ENCODE assay signal across 8 cellular contexts in genomic region chr11:46379483-46380293, GRCh38. TPM values are rescaled to one million over a fixed set of nuclear protein-coding genes. Genes with fewer than 3 reads are reported as not detected.
DNase-seq lines count a peak whose midpoint lies in the region; ATAC-seq, FAIRE-seq and TF ChIP-seq lines count a peak whose summit lies in the region.
"Not testable (repeated sequence)": the region's sequence is repeated elsewhere in the genome, so short reads cannot be mapped to it uniquely, and the experiment has no call there.

No MANE protein-coding gene starts in this region.

- H3K79me1 ChIP-seq in IMR-90 (ENCODE audit: low read depth in 1 of 2, low read length in 2 of 2) = peaks cover 0 to 11% of the 10 kb centered on the region in 2 experiments; a peak in 2 of 4 replicates

- H3K27me3 ChIP-seq in IMR-90 (ENCODE audit: control insufficient read depth, insufficient read depth, low read length); HepG2 (ENCODE audit: control insufficient read depth in 1 of 2, insufficient read depth in 2 of 2, low read length in 2 of 2): not testable (repeated sequence)
- peaks cover 6 to 12% of the 10 kb centered on the region in 2 experiments for H3K27me3 ChIP-seq in GM12878 (replicated peaks in 1 of 2; ENCODE audit: control insufficient read depth in 2 of 2, insufficient read depth in 2 of 2, low read length in 1 of 2)
- peaks cover 23% of the 10 kb centered on the region for H3K27me3 ChIP-seq in transverse colon

- H2BK20ac ChIP-seq in IMR-90 (ENCODE audit: low read depth, low read length) = not testable (repeated sequence)

- not testable (repeated sequence) for H3K4ac ChIP-seq in IMR-90 (ENCODE audit: low read depth, low read length)

- not testable (repeated sequence) for H3K27ac ChIP-seq in IMR-90 (ENCODE audit: insufficient read depth, low read length); GM12878 (ENCODE audit: control insufficient read depth, insufficient read depth)
- H3K27ac ChIP-seq in HepG2 (ENCODE audit: extremely low read length, insufficient read depth, low read length) (peak overlapping the region; percentile 89), transverse colon (peak overlapping the region; percentile 66 to 87 (median 79))

- H4K5ac ChIP-seq in IMR-90 (ENCODE audit: low read depth, low read length) = not testable (repeated sequence)

- H3K9me1 ChIP-seq in IMR-90 (ENCODE audit: insufficient read depth, low read length) = not testable (repeated sequence)

- H4K20me1 ChIP-seq in IMR-90 (ENCODE audit: insufficient read depth, low read length); GM12878 (ENCODE audit: control insufficient read depth, insufficient read depth); HepG2 (ENCODE audit: insufficient read depth, low read length): not testable (repeated sequence)

- H3K36me3 ChIP-seq in IMR-90 (ENCODE audit: control insufficient read depth, insufficient read depth, low read length) (peaks cover 18% of the 10 kb centered on the region), GM12878 (ENCODE audit: control insufficient read depth in 2 of 2, insufficient read depth in 2 of 2, low read length in 1 of 2) (peaks cover 4 to 14% of the 10 kb centered on the region in 2 experiments; a peak in 3 of 4 replicates), transverse colon (peaks cover 0 to 12% (median 3%) of the 10 kb centered on the region in 4 donors)
- H3K36me3 ChIP-seq in HepG2 (replicated peaks in 1 of 2; ENCODE audit: control insufficient read depth in 1 of 2, insufficient read depth in 2 of 2, low read length in 2 of 2) = not testable (repeated sequence)

- H3K27me3 Mint-ChIP-seq in glutamatergic neuron (ENCODE audit: unreplicated experiment); progenitor cell of endocrine pancreas: not testable (repeated sequence)

- CTCF ChIA-PET in IMR-90 (lab: Yijun Ruan, JAX); HepG2 (lab: Yijun Ruan, JAX; ENCODE audit: low intra/inter-chr PET ratio, low total read pairs): not testable (repeated sequence)
- CTCF ChIA-PET in GM12878 (lab: Yijun Ruan, JAX) = interaction anchor here (1.9 kb wide), 1 partner anchor 18 kb away, joined by 4 read pairs; no protein-coding TSS in a partner anchor

- intact Hi-C loops in IMR-90 (cut with micrococcal nuclease) = loop anchor here (1.0 to 10.0 kb wide), 2 partner anchors 31 to 305 kb away; no protein-coding TSS in a partner anchor
- intact Hi-C loops in GM12878 (cut with micrococcal nuclease; ENCODE audit: unreplicated experiment); HepG2 (cut with micrococcal nuclease; ENCODE audit: unreplicated experiment); transverse colon (cut with DNase I; ENCODE audit: low total_unique reads): not testable (repeated sequence)

- H2BK5ac ChIP-seq in IMR-90 (ENCODE audit: low read depth, low read length, poor library complexity, severe bottlenecking) = not testable (repeated sequence)

- not testable (repeated sequence) for ATAC-seq in IMR-90 (ENCODE audit: low read depth)
- ATAC-seq in GM12878 = 0 out of 3 replicates have a peak, but pooled peaks have one; percentile 3
- peak; percentile 82 for ATAC-seq in HepG2

- peak overlapping the region; percentile 72 for H2AK9ac ChIP-seq in IMR-90 (replicated peaks; ENCODE audit: low read depth, low read length, poor library complexity)

- H3K4me3 Mint-ChIP-seq in glutamatergic neuron (ENCODE audit: unreplicated experiment) (peak overlapping the region; percentile 82), progenitor cell of endocrine pancreas (ENCODE audit: low read depth) (peak overlapping the region; percentile 92)

- not testable (repeated sequence) for H4K91ac ChIP-seq in IMR-90 (ENCODE audit: insufficient read depth, low read depth, low read length)

- H4K8ac ChIP-seq in IMR-90 (ENCODE audit: low read depth in 2 of 2, low read length in 2 of 2) = not testable (repeated sequence)

- not testable (repeated sequence) for H3K23ac ChIP-seq in IMR-90 (ENCODE audit: low read depth, low read length)

- FAIRE-seq in GM12878 (lab: Jason Lieb, UNC) = not testable (repeated sequence)
- peak; percentile 89 for FAIRE-seq in HepG2 (lab: Jason Lieb, UNC)

- not testable (repeated sequence) for H2BK120ac ChIP-seq in IMR-90 (ENCODE audit: low read depth, low read length)

- WGBS in IMR-90 (ENCODE audit: extremely low coverage in 2 of 2, insufficient read length in 1 of 2), 2 experiments = no CpG with 5 or more reads among the region's 36 CpGs
- WGBS in GM12878 (ENCODE audit: insufficient coverage, insufficient replicate concordance, low lambda C conversion rate, missing lambda C conversion rate) = 77% methylated on average over 35 of the region's 36 CpGs
- 17% methylated on average over 7 of the region's 36 CpGs for WGBS in HepG2 (ENCODE audit: low lambda C conversion rate)
- WGBS in transverse colon (ENCODE audit: low coverage in 1 of 2), 2 donors = 65% methylated on average over 5 of the region's 36 CpGs; no CpG with 5 or more reads in 1 of the 2 donors

- TF ChIP-seq CTCF in IMR-90 (conservative IDR thresholded peaks at IDR 0.05; ENCODE audit: low read depth, low read length); GM12878 (IDR thresholded peaks at IDR 0.05 in 2 of 3, conservative IDR thresholded peaks at IDR 0.05 in 1 of 3; ENCODE audit: control insufficient read depth in 2 of 3, extremely low read depth in 1 of 3, insufficient read depth in 1 of 3, low read depth in 3 of 3, low read length in 3 of 3); glutamatergic neuron (IDR thresholded peaks at IDR 0.05; ENCODE audit: partially characterized antibody, unreplicated experiment); progenitor cell of endocrine pancreas (IDR thresholded peaks at IDR 0.05; ENCODE audit: unreplicated experiment); transverse colon (IDR thresholded peaks at IDR 0.05): not testable (repeated sequence)
- peak; percentile 40 for TF ChIP-seq CTCF in HepG2 (CRISPR knock-in tag; IDR thresholded peaks at IDR 0.05)

- not testable (repeated sequence) for H3K36me3 Mint-ChIP-seq in glutamatergic neuron (ENCODE audit: unreplicated experiment); progenitor cell of endocrine pancreas (ENCODE audit: insufficient read depth)

- H3K27ac Mint-ChIP-seq in glutamatergic neuron (ENCODE audit: unreplicated experiment) = peak overlapping the region; percentile 95
- peak overlapping the region; percentile 98 for H3K27ac Mint-ChIP-seq in progenitor cell of endocrine pancreas

- H3K4me1 ChIP-seq in IMR-90 (ENCODE audit: control insufficient read depth, insufficient read depth, low read length); GM12878 (ENCODE audit: control insufficient read depth, insufficient read depth, low read length): not testable (repeated sequence)
- peaks cover 31% of the 10 kb centered on the region for H3K4me1 ChIP-seq in HepG2 (ENCODE audit: insufficient read depth, low read length)
- peaks cover 9 to 47% (median 34%) of the 10 kb centered on the region in 4 donors for H3K4me1 ChIP-seq in transverse colon

- not testable (repeated sequence) for H3K9ac ChIP-seq in IMR-90 (ENCODE audit: low read depth, low read length); GM12878 (ENCODE audit: control insufficient read depth, insufficient read depth, low read length)
- H3K9ac ChIP-seq in HepG2 (ENCODE audit: insufficient read depth, low read depth, low read length) = peak overlapping the region; percentile 40

- POLR2A ChIA-PET in IMR-90 (lab: Charles Lee; ENCODE audit: unreplicated experiment) = not testable (repeated sequence)
- POLR2A ChIA-PET in GM12878 (lab: Charles Lee) = interaction anchor here (0.5 kb wide), 2 partner anchors 45 to 202 kb away, joined by 3 read pairs; no protein-coding TSS in a partner anchor
- POLR2A ChIA-PET in HepG2 (lab: Yijun Ruan, JAX) = interaction anchor here (0.5 to 1.7 kb wide), 5 partner anchors 9 to 532 kb away, joined by 3 to 4 read pairs (median 3); partner anchors contain the start of gene CRY2

- not testable (repeated sequence) for TF ChIP-seq EP300 in GM12878 (IDR thresholded peaks at IDR 0.05; ENCODE audit: borderline replicate concordance in 1 of 2, control insufficient read depth in 1 of 2, low read depth in 2 of 2, low read length in 2 of 2); HepG2 (IDR thresholded peaks at IDR 0.05; ENCODE audit: low read depth in 2 of 2, low read length in 2 of 2); HepG2 (CRISPR knock-in tag; IDR thresholded peaks at IDR 0.05; ENCODE audit: borderline replicate concordance); transverse colon (IDR thresholded peaks at IDR 0.05; ENCODE audit: low read depth)

- not testable (repeated sequence) for H3K79me2 ChIP-seq in GM12878 (ENCODE audit: control insufficient read depth, insufficient read depth, low read length); HepG2 (ENCODE audit: insufficient read depth, low read length)

- BruUV-seq in IMR-90 (replicated peaks; lab: Mats Ljungman, UMichigan); GM12878 (replicated peaks; lab: Mats Ljungman, UMichigan); HepG2 (replicated peaks; lab: Mats Ljungman, UMichigan): not testable (repeated sequence)

- not testable (repeated sequence) for H3K56ac ChIP-seq in IMR-90 (ENCODE audit: extremely low read depth, insufficient read depth, low read length)

- not testable (repeated sequence) for H3K18ac ChIP-seq in IMR-90 (ENCODE audit: low read depth, low read length)

- dilution Hi-C loops in IMR-90 (cut with HindIII; ENCODE audit: low sequenced_read_pairs, unreplicated experiment) = not testable (repeated sequence)

- H3K9me3 Mint-ChIP-seq in glutamatergic neuron (ENCODE audit: unreplicated experiment) = peaks cover 12% of the 10 kb centered on the region
- not testable (repeated sequence) for H3K9me3 Mint-ChIP-seq in progenitor cell of endocrine pancreas (ENCODE audit: low read depth)

- DNase-seq in DMS 273 treated with DMSO at 0.1 percent for 48 hours (lab: John Stamatoyannopoulos, UW) (peak; percentile 28), SW480 (ENCODE audit: low spot score) (peak; percentile 70), glutamatergic neuron (peak; percentile 85), HepG2 (ENCODE audit: low spot score) (peak; percentile 76), progenitor cell of endocrine pancreas (ENCODE audit: low spot score, unreplicated experiment) (peak; percentile 81), transverse colon (peak; percentile 46)
- DNase-seq in IMR-90; GM12878 (ENCODE audit: low read depth, low spot score): not testable (repeated sequence)

- peaks cover 15% of the 10 kb centered on the region for H3K4me1 Mint-ChIP-seq in glutamatergic neuron (ENCODE audit: low read depth, unreplicated experiment)
- H3K4me1 Mint-ChIP-seq in progenitor cell of endocrine pancreas (ENCODE audit: low read depth) = peaks cover 12% of the 10 kb centered on the region

- H3K9me3 ChIP-seq in IMR-90 (ENCODE audit: control insufficient read depth, insufficient read depth, low read length); GM12878 (replicated peaks; ENCODE audit: control insufficient read depth, insufficient read depth, low read length); HepG2 (ENCODE audit: low read length); transverse colon: not testable (repeated sequence)

- H3K4me2 ChIP-seq in IMR-90 (ENCODE audit: low read depth, low read length); GM12878 (ENCODE audit: control insufficient read depth, insufficient read depth): not testable (repeated sequence)
- peak overlapping the region; percentile 75 for H3K4me2 ChIP-seq in HepG2 (ENCODE audit: low read depth, low read length)

- RAD21 ChIA-PET in GM12878 (lab: Charles Lee; ENCODE audit: unreplicated experiment) = interaction anchor here (0.7 to 1.3 kb wide), 2 partner anchors 12 to 63 kb away, joined by 3 read pairs; no protein-coding TSS in a partner anchor

- in situ Hi-C loops in IMR-90 (cut with MboI; ENCODE audit: low sequenced_read_pairs); GM12878 (cut with MboI); HepG2 (cut with HindIII; ENCODE audit: extremely low pct_ligation_motif_present, low pct_unique_long_range_greater_than_20kb): not testable (repeated sequence)
- in situ Hi-C loops in transverse colon (cut with MboI; ENCODE audit: low pct_ligation_motif_present in 1 of 4, low pct_unique_long_range_greater_than_20kb in 1 of 4, low sequenced_read_pairs in 3 of 4) = loop anchor here in 2 of 4 donors (25.0 kb wide), 1 partner anchor 158 kb away; no protein-coding TSS in a partner anchor

- H2BK15ac ChIP-seq in IMR-90 (ENCODE audit: low read depth, low read length) = not testable (repeated sequence)

- H3K4me3 ChIP-seq in IMR-90 (ENCODE audit: insufficient read depth, low read depth, low read length); GM12878: not testable (repeated sequence)
- H3K4me3 ChIP-seq in HepG2 (replicated peaks in 1 of 3; ENCODE audit: insufficient read depth in 1 of 3, low read depth in 2 of 3, low read length in 3 of 3) (peak overlapping the region; percentile 87 to 92 (median 88); a peak in 5 of 6 replicates), transverse colon (peak overlapping the region in 3 of 4 donors; percentile 55 to 81 (median 61))

- not testable (repeated sequence) for H3K14ac ChIP-seq in IMR-90 (replicated peaks; ENCODE audit: low read depth, low read length)

- not testable (repeated sequence) for H2AK5ac ChIP-seq in IMR-90 (ENCODE audit: low read depth, low read length)

- not testable (repeated sequence) for TF ChIP-seq POLR2A in IMR-90 (IDR thresholded peaks at IDR 0.05; ENCODE audit: low read depth, low read length); GM12878 (IDR thresholded peaks at IDR 0.05; ENCODE audit: low read depth, low read length); HepG2 (IDR thresholded peaks at IDR 0.05; ENCODE audit: insufficient read depth in 1 of 2, low read depth in 2 of 2, low read length in 2 of 2)
- TF ChIP-seq POLR2A in transverse colon (IDR thresholded peaks at IDR 0.05) = peak; percentile 34

- H2AFZ ChIP-seq in IMR-90 (replicated peaks; ENCODE audit: low read length, poor library complexity); GM12878 (ENCODE audit: control insufficient read depth, low read depth, low read length); HepG2 (ENCODE audit: low read length): not testable (repeated sequence)

- TF ChIP-seq RAD21 in IMR-90 (IDR thresholded peaks at IDR 0.05; ENCODE audit: low read length); GM12878 (IDR thresholded peaks at IDR 0.05; ENCODE audit: insufficient read depth, low read depth, low read length); HepG2 (CRISPR knock-in tag; IDR thresholded peaks at IDR 0.05): not testable (repeated sequence)

- SMC1A ChIA-PET in GM12878 (lab: Charles Lee; ENCODE audit: uncharacterized antibody, unreplicated experiment) = interaction anchor here (0.6 kb wide), 1 partner anchor 65 kb away, joined by 3 read pairs; no protein-coding TSS in a partner anchor

RNA-seq across cellular contexts. Expression of gene MDK, which starts 1.8 kb away (rescaled TPM):
- total RNA-seq in IMR-90 (2012; rRNA removed) = 23.1 and 25.8 TPM in 2 replicates
- 377 and 389 TPM in 2 replicates for polyA plus RNA-seq in IMR-90 (2012; rRNA removed)
- 720 and 780 TPM in 2 replicates for polyA plus RNA-seq in IMR-90 (2012; cell fraction: cytosol; rRNA removed)
- polyA plus RNA-seq in IMR-90 (2012; cell fraction: nucleus; rRNA removed; ENCODE audit: low replicate concordance) = 135 and 153 TPM in 2 replicates
- 9.0 and 12.6 TPM in 2 replicates for total RNA-seq in GM12878 (2013; cell fraction: nucleolus; rRNA removed)
- 6.9 and 8.5 TPM in 2 replicates for total RNA-seq in GM12878 (2014; rRNA removed)
- total RNA-seq in GM12878 (2014; rRNA removed; fragmentation: Illumina TruSeq; extraction: Trizol) = 4.7 and 5.5 TPM in 2 replicates
- total RNA-seq in GM12878 (2021) = 11.2 and 12.8 TPM in 2 replicates
- polyA plus RNA-seq in GM12878 (2011; ENCODE audit: low read depth) = 7.4 TPM
- polyA plus RNA-seq in GM12878 (2011; rRNA removed) = 2.6 and 3.8 TPM in 2 replicates
- polyA plus RNA-seq in GM12878 (2011; cell fraction: cytosol; rRNA removed) = 9.0 and 10.2 TPM in 2 replicates
- polyA plus RNA-seq in GM12878 (2011; cell fraction: nucleus; rRNA removed) = 4.6 and 4.7 TPM in 2 replicates
- polyA plus RNA-seq in GM12878 (2012) = 6.1 and 9.0 TPM in 2 replicates
- 3.0 and 12.3 TPM in 2 replicates for polyA plus RNA-seq in GM12878 (2014; fragmentation: Illumina TruSeq; extraction: Trizol)
- 1 to 10 TPM in 1 of 2 experiments, under 1 TPM in 1; 0.77 to 2.3 TPM for polyA plus RNA-seq in GM12878 (2014; fragmentation: Nextera tagmentation; extraction: Ambion mirVana)
- polyA plus RNA-seq in GM12878 (2014; rRNA removed) = 12.6 and 17.8 TPM in 2 replicates
- polyA plus RNA-seq in GM12878 (2016; fragmentation: Nextera tagmentation; extraction: Ambion mirVana) = 10 to 100 TPM; 11.8 to 13.7 TPM
- polyA minus RNA-seq in GM12878 (2011; rRNA and poly(A)+ RNA removed) = 1.4 and 1.5 TPM in 2 replicates
- 2.5 TPM in 1 of 2 replicates, not detected in the other for polyA minus RNA-seq in GM12878 (2011; cell fraction: cytosol; rRNA and poly(A)+ RNA removed)
- polyA minus RNA-seq in GM12878 (2011; cell fraction: nucleus; rRNA and poly(A)+ RNA removed) = 0.48 and 1.3 TPM in 2 replicates
- 846 TPM for total RNA-seq in glutamatergic neuron (ENCODE audit: unreplicated experiment)
- 149 and 312 TPM in 2 replicates for total RNA-seq in HepG2 (2016; rRNA removed; fragmentation: Illumina TruSeq; extraction: Trizol)
- 310 and 356 TPM in 2 replicates for total RNA-seq in HepG2 (2016; cell fraction: cytosol; rRNA removed; fragmentation: Illumina TruSeq; extraction: Trizol; ENCODE audit: low read depth)
- 138 and 308 TPM in 2 replicates for total RNA-seq in HepG2 (2016; cell fraction: insoluble cytoplasmic fraction; rRNA removed; fragmentation: Illumina TruSeq; extraction: Trizol)
- 284 and 347 TPM in 2 replicates for total RNA-seq in HepG2 (2016; cell fraction: membrane; rRNA removed; fragmentation: Illumina TruSeq; extraction: Trizol)
- total RNA-seq in HepG2 (2016; cell fraction: nucleus; rRNA removed; fragmentation: Illumina TruSeq; extraction: Trizol) = 197 and 254 TPM in 2 replicates
- 355 and 407 TPM in 2 replicates for polyA plus RNA-seq in HepG2 (2011; rRNA removed)
- 510 and 850 TPM in 2 replicates for polyA plus RNA-seq in HepG2 (2011; cell fraction: cytosol; rRNA removed)
- 205 and 210 TPM in 2 replicates for polyA plus RNA-seq in HepG2 (2011; cell fraction: nucleus; rRNA removed)
- polyA plus RNA-seq in HepG2 (2012) = 127 and 170 TPM in 2 replicates
- 699 and 772 TPM in 2 replicates for polyA plus RNA-seq in HepG2 (2016; cell fraction: cytosol; fragmentation: Illumina TruSeq; extraction: Trizol; ENCODE audit: low read depth)
- 298 and 351 TPM in 2 replicates for polyA plus RNA-seq in HepG2 (2016; cell fraction: insoluble cytoplasmic fraction; fragmentation: Illumina TruSeq; extraction: Trizol; ENCODE audit: low read depth)
- 584 and 631 TPM in 2 replicates for polyA plus RNA-seq in HepG2 (2016; cell fraction: membrane; fragmentation: Illumina TruSeq; extraction: Trizol; ENCODE audit: low read depth)
- polyA plus RNA-seq in HepG2 (2016; cell fraction: nucleus; fragmentation: Illumina TruSeq; extraction: Trizol; ENCODE audit: insufficient read depth, low read depth) = 829 and 892 TPM in 2 replicates
- 1.3 and 126 TPM in 2 replicates for polyA minus RNA-seq in HepG2 (2011; rRNA and poly(A)+ RNA removed; ENCODE audit: low replicate concordance)
- polyA minus RNA-seq in HepG2 (2011; cell fraction: cytosol; rRNA and poly(A)+ RNA removed) = 66.8 and 86.0 TPM in 2 replicates
- polyA minus RNA-seq in HepG2 (2011; cell fraction: nucleus; rRNA and poly(A)+ RNA removed) = 18.5 and 19.3 TPM in 2 replicates
- total RNA-seq in progenitor cell of endocrine pancreas = 1,921 and 2,040 TPM in 2 replicates
- total RNA-seq in transverse colon = 100 to 1,000 TPM in 3 of 4 donors, 10 to 100 TPM in 1; 34.4 to 309 (median 180) TPM

RNA-seq across cellular contexts. Expression of gene CHRM4, which starts 11.9 kb away (rescaled TPM):
- total RNA-seq in IMR-90 (2012; rRNA removed) (0.18 and 0.28 TPM in 2 replicates), GM12878 (2014; rRNA removed) (0.23 TPM in 1 of 2 replicates, not detected in the other), GM12878 (2014; rRNA removed; fragmentation: Illumina TruSeq; extraction: Trizol) (not detected in 2 replicates), GM12878 (2021) (0.13 TPM in 1 of 2 replicates, not detected in the other), glutamatergic neuron (ENCODE audit: unreplicated experiment) (8.5 TPM), HepG2 (2016; rRNA removed; fragmentation: Illumina TruSeq; extraction: Trizol) (0.13 TPM in 1 of 2 replicates, not detected in the other), progenitor cell of endocrine pancreas (0.51 and 0.81 TPM in 2 replicates), transverse colon (1 to 10 TPM in 1 of 4 donors, under 1 TPM in 1, not detected in 2; 0.82 to 3.3 TPM)
- polyA plus RNA-seq in IMR-90 (2012; rRNA removed) (0.09 and 0.19 TPM in 2 replicates), GM12878 (2011; rRNA removed) (not detected in 2 replicates), GM12878 (2014; fragmentation: Illumina TruSeq; extraction: Trizol) (0.12 TPM in 1 of 2 replicates, not detected in the other), GM12878 (2014; fragmentation: Nextera tagmentation; extraction: Ambion mirVana) (not detected), GM12878 (2014; rRNA removed) (not detected in 2 replicates), GM12878 (2016; fragmentation: Nextera tagmentation; extraction: Ambion mirVana) (not detected), HepG2 (2011; rRNA removed) (0.21 and 0.22 TPM in 2 replicates)
- polyA plus RNA-seq in IMR-90 (2012; cell fraction: cytosol; rRNA removed) = 0.16 and 0.19 TPM in 2 replicates
- 0.49 and 1.0 TPM in 2 replicates for polyA plus RNA-seq in IMR-90 (2012; cell fraction: nucleus; rRNA removed; ENCODE audit: low replicate concordance)
- not detected in 2 replicates for total RNA-seq in GM12878 (2013; cell fraction: nucleolus; rRNA removed)
- 0.17 TPM for polyA plus RNA-seq in GM12878 (2011; ENCODE audit: low read depth)
- polyA plus RNA-seq in GM12878 (2011; cell fraction: cytosol; rRNA removed) = 0.04 and 0.05 TPM in 2 replicates
- polyA plus RNA-seq in GM12878 (2011; cell fraction: nucleus; rRNA removed) = 0.13 TPM in 1 of 2 replicates, not detected in the other
- polyA plus RNA-seq in GM12878 (2012) = 0.11 and 0.16 TPM in 2 replicates
- not detected in 2 replicates for polyA minus RNA-seq in GM12878 (2011; rRNA and poly(A)+ RNA removed)
- polyA minus RNA-seq in GM12878 (2011; cell fraction: cytosol; rRNA and poly(A)+ RNA removed) = not detected in 2 replicates
- not detected in 2 replicates for polyA minus RNA-seq in GM12878 (2011; cell fraction: nucleus; rRNA and poly(A)+ RNA removed)
- total RNA-seq in HepG2 (2016; cell fraction: cytosol; rRNA removed; fragmentation: Illumina TruSeq; extraction: Trizol; ENCODE audit: low read depth) = not detected in 2 replicates
- 0.11 TPM in 1 of 2 replicates, not detected in the other for total RNA-seq in HepG2 (2016; cell fraction: insoluble cytoplasmic fraction; rRNA removed; fragmentation: Illumina TruSeq; extraction: Trizol)
- 0.15 TPM in 1 of 2 replicates, not detected in the other for total RNA-seq in HepG2 (2016; cell fraction: membrane; rRNA removed; fragmentation: Illumina TruSeq; extraction: Trizol)
- 0.25 TPM in 1 of 2 replicates, not detected in the other for total RNA-seq in HepG2 (2016; cell fraction: nucleus; rRNA removed; fragmentation: Illumina TruSeq; extraction: Trizol)
- polyA plus RNA-seq in HepG2 (2011; cell fraction: cytosol; rRNA removed) = 0.12 and 0.19 TPM in 2 replicates
- polyA plus RNA-seq in HepG2 (2011; cell fraction: nucleus; rRNA removed) = 0.43 and 0.85 TPM in 2 replicates
- 0.27 TPM in 1 of 2 replicates, not detected in the other for polyA plus RNA-seq in HepG2 (2012)
- 0.08 TPM in 1 of 2 replicates, not detected in the other for polyA plus RNA-seq in HepG2 (2016; cell fraction: cytosol; fragmentation: Illumina TruSeq; extraction: Trizol; ENCODE audit: low read depth)
- polyA plus RNA-seq in HepG2 (2016; cell fraction: insoluble cytoplasmic fraction; fragmentation: Illumina TruSeq; extraction: Trizol; ENCODE audit: low read depth) = 0.15 TPM in 1 of 2 replicates, not detected in the other
- polyA plus RNA-seq in HepG2 (2016; cell fraction: membrane; fragmentation: Illumina TruSeq; extraction: Trizol; ENCODE audit: low read depth) = 0.21 TPM in 1 of 2 replicates, not detected in the other
- 0.41 TPM in 1 of 2 replicates, not detected in the other for polyA plus RNA-seq in HepG2 (2016; cell fraction: nucleus; fragmentation: Illumina TruSeq; extraction: Trizol; ENCODE audit: insufficient read depth, low read depth)
- polyA minus RNA-seq in HepG2 (2011; rRNA and poly(A)+ RNA removed; ENCODE audit: low replicate concordance) = 0.58 and 0.90 TPM in 2 replicates
- not detected in 2 replicates for polyA minus RNA-seq in HepG2 (2011; cell fraction: cytosol; rRNA and poly(A)+ RNA removed)
- polyA minus RNA-seq in HepG2 (2011; cell fraction: nucleus; rRNA and poly(A)+ RNA removed) = 0.50 and 0.52 TPM in 2 replicates

RNA-seq across cellular contexts. Expression of gene DGKZ, which starts 32.4 kb away (rescaled TPM):
- total RNA-seq in IMR-90 (2012; rRNA removed) (43.0 and 46.8 TPM in 2 replicates), GM12878 (2014; rRNA removed) (59.0 and 67.4 TPM in 2 replicates), GM12878 (2014; rRNA removed; fragmentation: Illumina TruSeq; extraction: Trizol) (17.5 and 22.3 TPM in 2 replicates), GM12878 (2021) (69.3 and 78.4 TPM in 2 replicates), glutamatergic neuron (ENCODE audit: unreplicated experiment) (60.9 TPM), HepG2 (2016; rRNA removed; fragmentation: Illumina TruSeq; extraction: Trizol) (14.6 and 20.7 TPM in 2 replicates), progenitor cell of endocrine pancreas (55.1 and 58.3 TPM in 2 replicates), transverse colon (100 to 1,000 TPM in 1 of 4 donors, 10 to 100 TPM in 3; 56.4 to 105 (median 67.7) TPM)
- polyA plus RNA-seq in IMR-90 (2012; rRNA removed) (62.0 and 68.0 TPM in 2 replicates), GM12878 (2011; rRNA removed) (16.5 and 35.2 TPM in 2 replicates), GM12878 (2014; fragmentation: Illumina TruSeq; extraction: Trizol) (8.3 and 29.0 TPM in 2 replicates), GM12878 (2014; fragmentation: Nextera tagmentation; extraction: Ambion mirVana) (1 to 10 TPM in 1 of 2 experiments, under 1 TPM in 1; 0.50 to 1.6 TPM), GM12878 (2014; rRNA removed) (68.4 and 78.5 TPM in 2 replicates), GM12878 (2016; fragmentation: Nextera tagmentation; extraction: Ambion mirVana) (10 to 100 TPM; 43.7 to 44.6 TPM), HepG2 (2011; rRNA removed) (15.8 and 17.6 TPM in 2 replicates)
- polyA plus RNA-seq in IMR-90 (2012; cell fraction: cytosol; rRNA removed) = 52.8 and 75.7 TPM in 2 replicates
- polyA plus RNA-seq in IMR-90 (2012; cell fraction: nucleus; rRNA removed; ENCODE audit: low replicate concordance) = 126 and 364 TPM in 2 replicates
- total RNA-seq in GM12878 (2013; cell fraction: nucleolus; rRNA removed) = 125 and 130 TPM in 2 replicates
- 16.5 TPM for polyA plus RNA-seq in GM12878 (2011; ENCODE audit: low read depth)
- 68.4 and 86.8 TPM in 2 replicates for polyA plus RNA-seq in GM12878 (2011; cell fraction: cytosol; rRNA removed)
- 403 and 444 TPM in 2 replicates for polyA plus RNA-seq in GM12878 (2011; cell fraction: nucleus; rRNA removed)
- polyA plus RNA-seq in GM12878 (2012) = 43.3 and 52.1 TPM in 2 replicates
- 36.9 and 81.4 TPM in 2 replicates for polyA minus RNA-seq in GM12878 (2011; rRNA and poly(A)+ RNA removed)
- polyA minus RNA-seq in GM12878 (2011; cell fraction: cytosol; rRNA and poly(A)+ RNA removed) = 26.5 and 41.5 TPM in 2 replicates
- polyA minus RNA-seq in GM12878 (2011; cell fraction: nucleus; rRNA and poly(A)+ RNA removed) = 67.3 and 115 TPM in 2 replicates
- total RNA-seq in HepG2 (2016; cell fraction: cytosol; rRNA removed; fragmentation: Illumina TruSeq; extraction: Trizol; ENCODE audit: low read depth) = 11.9 and 13.2 TPM in 2 replicates
- total RNA-seq in HepG2 (2016; cell fraction: insoluble cytoplasmic fraction; rRNA removed; fragmentation: Illumina TruSeq; extraction: Trizol) = 11.6 and 19.8 TPM in 2 replicates
- total RNA-seq in HepG2 (2016; cell fraction: membrane; rRNA removed; fragmentation: Illumina TruSeq; extraction: Trizol) = 26.9 and 29.6 TPM in 2 replicates
- 18.5 and 22.1 TPM in 2 replicates for total RNA-seq in HepG2 (2016; cell fraction: nucleus; rRNA removed; fragmentation: Illumina TruSeq; extraction: Trizol)
- 8.8 and 15.2 TPM in 2 replicates for polyA plus RNA-seq in HepG2 (2011; cell fraction: cytosol; rRNA removed)
- 108 and 162 TPM in 2 replicates for polyA plus RNA-seq in HepG2 (2011; cell fraction: nucleus; rRNA removed)
- 11.6 and 19.4 TPM in 2 replicates for polyA plus RNA-seq in HepG2 (2012)
- 18.6 and 18.8 TPM in 2 replicates for polyA plus RNA-seq in HepG2 (2016; cell fraction: cytosol; fragmentation: Illumina TruSeq; extraction: Trizol; ENCODE audit: low read depth)
- 21.9 and 30.3 TPM in 2 replicates for polyA plus RNA-seq in HepG2 (2016; cell fraction: insoluble cytoplasmic fraction; fragmentation: Illumina TruSeq; extraction: Trizol; ENCODE audit: low read depth)
- polyA plus RNA-seq in HepG2 (2016; cell fraction: membrane; fragmentation: Illumina TruSeq; extraction: Trizol; ENCODE audit: low read depth) = 44.5 and 49.9 TPM in 2 replicates
- polyA plus RNA-seq in HepG2 (2016; cell fraction: nucleus; fragmentation: Illumina TruSeq; extraction: Trizol; ENCODE audit: insufficient read depth, low read depth) = 65.9 and 71.9 TPM in 2 replicates
- polyA minus RNA-seq in HepG2 (2011; rRNA and poly(A)+ RNA removed; ENCODE audit: low replicate concordance) = 43.2 and 71.9 TPM in 2 replicates
- polyA minus RNA-seq in HepG2 (2011; cell fraction: cytosol; rRNA and poly(A)+ RNA removed) = 12.3 and 14.8 TPM in 2 replicates
- polyA minus RNA-seq in HepG2 (2011; cell fraction: nucleus; rRNA and poly(A)+ RNA removed) = 15.9 and 16.9 TPM in 2 replicates
